Comparison of ENCODE assay signal across 28 cellular contexts in the genomic region with DNA sequence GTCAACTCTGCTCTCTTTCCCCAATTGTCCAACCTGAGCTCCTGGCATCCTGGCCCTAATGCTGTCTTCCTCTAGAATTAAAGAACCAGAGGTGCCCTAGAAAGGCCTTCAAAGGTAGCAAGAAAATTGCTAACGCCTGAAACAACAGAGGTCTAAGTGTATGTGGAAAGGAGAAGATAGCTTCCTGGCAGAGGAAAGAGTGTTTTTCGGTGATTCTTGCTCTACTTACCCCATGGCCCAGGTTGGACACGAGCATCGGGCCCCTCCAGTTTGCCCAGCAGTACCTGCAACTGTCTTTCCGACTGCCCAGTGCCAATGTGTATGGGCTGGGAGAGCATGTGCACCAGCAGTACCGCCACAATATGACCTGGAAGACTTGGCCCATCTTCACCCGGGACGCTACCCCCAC. TPM values are rescaled to one million over a fixed set of nuclear protein-coding genes. Genes with fewer than 3 reads are reported as not detected.
DNase-seq lines count a peak whose midpoint lies in the region; ATAC-seq and TF ChIP-seq lines count a peak whose summit lies in the region.
"Had no signal": no experiment of that assay in that cellular context is flagged by ENCODE, and none has a peak within 500 bp of the region (broad histone marks: within the 10 kb centered on the region; RNA-seq: fewer than 3 reads in every experiment).

No MANE protein-coding gene starts in this region.

- no peaks in the 10 kb centered on the region for H3K4me1 ChIP-seq in psoas muscle
- H3K4me1 ChIP-seq: HAP-1, SJCRH30 had no signal

- H3K27me3 ChIP-seq in psoas muscle (ENCODE audit: insufficient read depth in 3 of 3, low read length in 2 of 3), result no peaks in the 10 kb centered on the region
- H3K27me3 ChIP-seq: MG63 had no signal

- no peaks in the 10 kb centered on the region for H3K36me3 ChIP-seq in psoas muscle (ENCODE audit: insufficient read depth in 1 of 2, low read depth in 1 of 2)
- H3K36me3 ChIP-seq: HAP-1, MG63, SJCRH30 had no signal

- H3K9me3 Mint-ChIP-seq in activated naive CD4-positive, alpha-beta T cell treated with anti-CD3 and anti-CD28 coated beads, Interleukin-2, amount 10 ng/mL, durations not matched to agents 7 days and 5 days, result no peaks in the 10 kb centered on the region
- H3K9me3 Mint-ChIP-seq in activated CD8-positive, alpha-beta T cell treated with anti-CD3 and anti-CD28 coated beads for 36 hours, result no peaks in the 10 kb centered on the region

- peak; percentile 38 for DNase-seq in activated naive CD4-positive, alpha-beta T cell treated with anti-CD3 and anti-CD28 coated beads, Interleukin-2, amount 10 ng/mL, durations not matched to agents 7 days and 5 days
- DNase-seq in activated naive CD4-positive, alpha-beta T cell (lab: John Stamatoyannopoulos, UW), result no peak
- DNase-seq in ELF-1 (ENCODE audit: low read depth, low spot score) (peak; percentile 4), retina (peak; percentile 7), psoas muscle (no peak)
- DNase-seq in activated CD8-positive, alpha-beta T cell treated with anti-CD3 and anti-CD28 coated beads for 36 hours, result peak; percentile 8
- DNase-seq in stimulated activated CD4-positive, alpha-beta T cell treated with anti-CD3 and anti-CD28 coated beads, Interleukin-4, amount 100 ng/mL, for 24 hours, result no peak
- DNase-seq: COR-L47, DMS 273 treated with DMSO at 0.1 percent for 48 hours, DMS79 treated with DMSO at 0.1 percent for 48 hours, GM23248, MG63, NCI-H1092 treated with DMSO at 0.1 percent for 48 hours, NCI-H1436 treated with DMSO at 0.1 percent for 48 hours, NCI-H2081, NCI-H2171, NCI-H345, NCI-H524, NCI-H82, SJCRH30 had no signal

- CTCF ChIA-PET in activated naive CD4-positive, alpha-beta T cell treated with anti-CD3 and anti-CD28 coated beads, Interleukin-2, amount 10 ng/mL, durations not matched to agents 7 days and 5 days (lab: Charles Lee), result interaction anchor here (0.5 kb wide), 1 partner anchor 1207 kb away, joined by 3 read pairs; no protein-coding TSS in a partner anchor
- CTCF ChIA-PET in activated CD8-positive, alpha-beta T cell treated with anti-CD3 and anti-CD28 coated beads for 36 hours (lab: Charles Lee), result interaction anchor here (1.2 kb wide), 1 partner anchor 157 kb away, joined by 4 read pairs; no protein-coding TSS in a partner anchor

- no peaks in the 10 kb centered on the region for H3K9me3 ChIP-seq in psoas muscle
- H3K9me3 ChIP-seq: HAP-1, MG63, SJCRH30 had no signal

- H3K4me1 Mint-ChIP-seq in activated naive CD4-positive, alpha-beta T cell treated with anti-CD3 and anti-CD28 coated beads, Interleukin-2, amount 10 ng/mL, durations not matched to agents 7 days and 5 days, result no peaks in the 10 kb centered on the region
- H3K4me1 Mint-ChIP-seq in activated CD8-positive, alpha-beta T cell treated with anti-CD3 and anti-CD28 coated beads for 36 hours (ENCODE audit: low read depth), result no peaks in the 10 kb centered on the region
- H3K4me1 Mint-ChIP-seq: CD4-positive, CD25-positive, alpha-beta regulatory T cell had no signal

- intact Hi-C loops in activated CD8-positive, alpha-beta T cell treated with anti-CD3 and anti-CD28 coated beads for 36 hours (cut with micrococcal nuclease), result no loop called here
- intact Hi-C loops in psoas muscle (cut with DNase I), result loop anchor here in 1 of 2 donors (10.0 kb wide), 1 partner anchor 89 kb away; no protein-coding TSS in a partner anchor

- ATAC-seq in activated CD8-positive, alpha-beta T cell treated with anti-CD3 and anti-CD28 coated beads for 36 hours, result peak; percentile 45
- ATAC-seq in psoas muscle (no peak), HG03521 (IDR thresholded peaks at IDR 0.05; ENCODE audit: unreplicated experiment) (no peak)
- ATAC-seq: HepG2, K562 had no signal

- no peak overlapping the region for H3K4me3 ChIP-seq in psoas muscle
- H3K4me3 ChIP-seq: GM23248, HAP-1, K562, MG63, SJCRH30 had no signal

- WGBS in psoas muscle, 3 donors, result 91 to 97% (median 94%) methylated on average over 8 of the region's 8 CpGs

- no peak overlapping the region for H3K27ac Mint-ChIP-seq in activated naive CD4-positive, alpha-beta T cell treated with anti-CD3 and anti-CD28 coated beads, Interleukin-2, amount 10 ng/mL, durations not matched to agents 7 days and 5 days
- no peak overlapping the region for H3K27ac Mint-ChIP-seq in activated CD8-positive, alpha-beta T cell treated with anti-CD3 and anti-CD28 coated beads for 36 hours
- H3K27ac Mint-ChIP-seq: CD4-positive, CD25-positive, alpha-beta regulatory T cell had no signal

- TF ChIP-seq CTCF in activated CD8-positive, alpha-beta T cell treated with anti-CD3 and anti-CD28 coated beads for 36 hours (IDR thresholded peaks at IDR 0.05), result no peak
- TF ChIP-seq CTCF in psoas muscle (IDR thresholded peaks at IDR 0.05), result no peak

- POLR2A ChIA-PET in activated CD8-positive, alpha-beta T cell treated with anti-CD3 and anti-CD28 coated beads for 36 hours (lab: Charles Lee), result no interaction called here

- H3K36me3 Mint-ChIP-seq in activated naive CD4-positive, alpha-beta T cell treated with anti-CD3 and anti-CD28 coated beads, Interleukin-2, amount 10 ng/mL, durations not matched to agents 7 days and 5 days, result no peaks in the 10 kb centered on the region
- H3K36me3 Mint-ChIP-seq in activated CD8-positive, alpha-beta T cell treated with anti-CD3 and anti-CD28 coated beads for 36 hours (ENCODE audit: low read depth), result no peaks in the 10 kb centered on the region
- H3K36me3 Mint-ChIP-seq: CD4-positive, CD25-positive, alpha-beta regulatory T cell had no signal

- H3K27ac ChIP-seq in psoas muscle, result no peak overlapping the region
- H3K27ac ChIP-seq: GM23248, SJCRH30 had no signal

- no peaks in the 10 kb centered on the region for H3K27me3 Mint-ChIP-seq in activated naive CD4-positive, alpha-beta T cell treated with anti-CD3 and anti-CD28 coated beads, Interleukin-2, amount 10 ng/mL, durations not matched to agents 7 days and 5 days
- H3K27me3 Mint-ChIP-seq in activated CD8-positive, alpha-beta T cell treated with anti-CD3 and anti-CD28 coated beads for 36 hours, result peaks cover 6% of the 10 kb centered on the region
- H3K27me3 Mint-ChIP-seq: CD4-positive, CD25-positive, alpha-beta regulatory T cell had no signal

- H3K4me3 Mint-ChIP-seq in activated naive CD4-positive, alpha-beta T cell treated with anti-CD3 and anti-CD28 coated beads, Interleukin-2, amount 10 ng/mL, durations not matched to agents 7 days and 5 days, result no peak overlapping the region
- H3K4me3 Mint-ChIP-seq in activated CD8-positive, alpha-beta T cell treated with anti-CD3 and anti-CD28 coated beads for 36 hours, result no peak overlapping the region
- H3K4me3 Mint-ChIP-seq: CD4-positive, CD25-positive, alpha-beta regulatory T cell had no signal

RNA-seq across cellular contexts. Expression of a gene that starts 22.2 kb away (rescaled TPM):
- not detected for total RNA-seq in activated CD8-positive, alpha-beta T cell treated with anti-CD3 and anti-CD28 coated beads for 36 hours
- total RNA-seq in psoas muscle, result under 1 TPM in 1 of 4 donors, not detected in 3; 0.06 TPM
- polyA plus RNA-seq in psoas muscle, result under 1 TPM in 1 of 3 donors, not detected in 2; 0.03 TPM
- total RNA-seq: CD4-positive, CD25-positive, alpha-beta regulatory T cell; G401; GM23248; HepG2; K562; LHCN-M2 had no signal
- polyA plus RNA-seq: BJ; CD4-positive, CD25-positive, alpha-beta regulatory T cell; GM23248 had no signal

Comparison
In these comparisons a context has a peak if more than half of its experiments do, and no peak if none do; other contexts are left out.
1. DNase-seq: peak in activated naive CD4-positive, alpha-beta T cell treated with anti-CD3 and anti-CD28 coated beads, Interleukin-2, amount 10 ng/mL, durations not matched to agents 7 days and 5 days (single experiment), ELF-1 (single experiment), activated CD8-positive, alpha-beta T cell treated with anti-CD3 and anti-CD28 coated beads for 36 hours (single experiment) and retina (single experiment); none in activated naive CD4-positive, alpha-beta T cell (0 of 4), stimulated activated CD4-positive, alpha-beta T cell treated with anti-CD3 and anti-CD28 coated beads, Interleukin-4, amount 100 ng/mL, for 24 hours (single experiment) and psoas muscle (0 of 2).